In the genomic region with DNA sequence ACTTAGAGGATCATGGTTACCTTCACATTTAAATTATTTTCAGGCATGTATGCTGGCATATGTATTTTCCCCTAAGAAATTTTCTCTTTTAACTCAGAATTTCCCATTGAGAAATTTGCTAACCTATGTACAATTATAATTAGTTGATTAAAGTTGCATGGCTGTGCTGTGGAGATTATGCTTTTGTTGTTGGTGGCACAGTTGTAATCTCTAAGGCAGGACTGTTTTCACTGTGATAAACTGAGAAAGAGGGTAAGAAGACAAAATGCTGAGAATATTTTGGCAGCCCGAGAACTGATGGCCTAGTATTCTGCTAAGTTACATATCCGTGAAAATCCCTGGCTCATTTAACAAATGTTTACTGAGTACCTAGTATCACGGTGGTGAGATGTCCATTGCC, we compare ENCODE assay signal across 10 cellular contexts. TPM values are rescaled to one million over a fixed set of nuclear protein-coding genes. Genes with fewer than 3 reads are reported as not detected.
DNase-seq lines count a peak whose midpoint lies in the region; ATAC-seq and TF ChIP-seq lines count a peak whose summit lies in the region.
"Had no signal": no experiment of that assay in that cellular context is flagged by ENCODE, and none has a peak within 500 bp of the region (broad histone marks: within the 10 kb centered on the region; RNA-seq: fewer than 3 reads in every experiment).

No MANE protein-coding gene starts in this region.

- peaks cover 42% of the 10 kb centered on the region for H3K4me1 ChIP-seq in CD4-positive, alpha-beta memory T cell (ENCODE audit: insufficient read depth, low read length)
- H3K4me1 ChIP-seq in mesodermal cell (ENCODE audit: control insufficient read depth, insufficient read depth, low read length, poor library complexity, severe bottlenecking), result no peaks in the 10 kb centered on the region

- H3K27me3 ChIP-seq in CD4-positive, alpha-beta memory T cell (ENCODE audit: insufficient read depth, low read length), result no peaks in the 10 kb centered on the region
- no peaks in the 10 kb centered on the region for H3K27me3 ChIP-seq in HL-60 (ENCODE audit: insufficient read depth, poor library complexity, severe bottlenecking)

- H3K4me3 Mint-ChIP-seq in CD4-positive, alpha-beta memory T cell, result peak overlapping the region in 5 of 8 donors; percentile 5 to 91 (median 81)
- H3K4me3 Mint-ChIP-seq in activated naive CD8-positive, alpha-beta T cell treated with anti-CD3 and anti-CD28 coated beads, Interleukin-2, amount 10 ng/mL, durations not matched to agents 7 days and 5 days, result peak overlapping the region; percentile 85

- H3K27ac Mint-ChIP-seq in CD4-positive, alpha-beta memory T cell, result peak overlapping the region in 6 of 7 donors; percentile 72 to 98 (median 82)
- H3K27ac Mint-ChIP-seq in activated naive CD8-positive, alpha-beta T cell treated with anti-CD3 and anti-CD28 coated beads, Interleukin-2, amount 10 ng/mL, durations not matched to agents 7 days and 5 days, result peak overlapping the region; percentile 13

- no peak for DNase-seq in CD4-positive, alpha-beta memory T cell
- DNase-seq in HL-60 (ENCODE audit: low read depth in 1 of 2, low spot score in 1 of 2) (no peak), kidney tubule cell (ENCODE audit: low spot score) (no peak), NCI-H2029 (lab: John Stamatoyannopoulos, UW) (no peak)
- no peak for DNase-seq in activated naive CD8-positive, alpha-beta T cell treated with anti-CD3 and anti-CD28 coated beads, Interleukin-2, amount 10 ng/mL, durations not matched to agents 7 days and 5 days
- DNase-seq in stimulated activated CD4-positive, alpha-beta T cell treated with anti-CD3 and anti-CD28 coated beads, Interleukin-4, amount 100 ng/mL, for 4 hours, result no peak
- DNase-seq: mucosa of descending colon, NCI-H1930 had no signal

- POLR2A ChIA-PET in CD4-positive, alpha-beta memory T cell (lab: Charles Lee; ENCODE audit: partially characterized antibody), result no interaction called here
- POLR2A ChIA-PET in activated naive CD8-positive, alpha-beta T cell treated with anti-CD3 and anti-CD28 coated beads, Interleukin-2, amount 10 ng/mL, durations not matched to agents 7 days and 5 days (lab: Charles Lee), result no interaction called here

- H3K4me1 Mint-ChIP-seq in CD4-positive, alpha-beta memory T cell, result peaks cover 28 to 58% (median 40%) of the 10 kb centered on the region in 4 donors
- H3K4me1 Mint-ChIP-seq in activated naive CD8-positive, alpha-beta T cell treated with anti-CD3 and anti-CD28 coated beads, Interleukin-2, amount 10 ng/mL, durations not matched to agents 7 days and 5 days, result peaks cover 34% of the 10 kb centered on the region

- CTCF ChIA-PET in CD4-positive, alpha-beta memory T cell (lab: Charles Lee; ENCODE audit: partially characterized antibody), result no interaction called here

- H3K4me3 ChIP-seq in CD4-positive, alpha-beta memory T cell (ENCODE audit: low read length in 2 of 2), result no peak overlapping the region
- H3K4me3 ChIP-seq in HL-60 (replicated peaks; ENCODE audit: insufficient read depth, low read length) (peak overlapping the region; percentile 59), mesodermal cell (ENCODE audit: extremely low read depth, insufficient read depth, low read length, poor library complexity, severe bottlenecking) (peak overlapping the region; percentile 12)

- H3K36me3 Mint-ChIP-seq in CD4-positive, alpha-beta memory T cell, result peaks cover 5 to 15% of the 10 kb centered on the region in 2 donors
- peaks cover 28% of the 10 kb centered on the region for H3K36me3 Mint-ChIP-seq in activated naive CD8-positive, alpha-beta T cell treated with anti-CD3 and anti-CD28 coated beads, Interleukin-2, amount 10 ng/mL, durations not matched to agents 7 days and 5 days

- H3K9me3 Mint-ChIP-seq in CD4-positive, alpha-beta memory T cell, result no peaks in the 10 kb centered on the region
- no peaks in the 10 kb centered on the region for H3K9me3 Mint-ChIP-seq in activated naive CD8-positive, alpha-beta T cell treated with anti-CD3 and anti-CD28 coated beads, Interleukin-2, amount 10 ng/mL, durations not matched to agents 7 days and 5 days

- 78 to 79% methylated on average over 3 of the region's 3 CpGs for WGBS in mesodermal cell (ENCODE audit: insufficient coverage in 2 of 2), 2 experiments

- ATAC-seq in activated naive CD8-positive, alpha-beta T cell treated with anti-CD3 and anti-CD28 coated beads, Interleukin-2, amount 10 ng/mL, durations not matched to agents 7 days and 5 days (ENCODE audit: low read depth), result no peak
- no peak for ATAC-seq in HG02870 (IDR thresholded peaks at IDR 0.05; ENCODE audit: unreplicated experiment)

- no peaks in the 10 kb centered on the region for H3K36me3 ChIP-seq in CD4-positive, alpha-beta memory T cell (ENCODE audit: insufficient read depth, low read length)
- no peaks in the 10 kb centered on the region for H3K36me3 ChIP-seq in mesodermal cell (ENCODE audit: control insufficient read depth, insufficient read depth, low read length)

- no peak for TF ChIP-seq CTCF in HL-60 (IDR thresholded peaks at IDR 0.05; ENCODE audit: insufficient read depth, low read length)

- no peak overlapping the region for H3K27ac ChIP-seq in CD4-positive, alpha-beta memory T cell (ENCODE audit: low read depth, low read length)
- H3K27ac ChIP-seq in HL-60 (replicated peaks) (peak overlapping the region; percentile 97), mesodermal cell (ENCODE audit: low read depth, low read length, severe bottlenecking) (no peak overlapping the region)

- H3K27me3 Mint-ChIP-seq in CD4-positive, alpha-beta memory T cell, result no peaks in the 10 kb centered on the region
- H3K27me3 Mint-ChIP-seq in activated naive CD8-positive, alpha-beta T cell treated with anti-CD3 and anti-CD28 coated beads, Interleukin-2, amount 10 ng/mL, durations not matched to agents 7 days and 5 days, result no peaks in the 10 kb centered on the region

- intact Hi-C loops in CD4-positive, alpha-beta memory T cell (cut with micrococcal nuclease), result loop anchor here (2.0 kb wide), 1 partner anchor 17 kb away; no protein-coding TSS in a partner anchor

- H3K9me3 ChIP-seq in CD4-positive, alpha-beta memory T cell (ENCODE audit: control insufficient read depth in 1 of 2, low read length in 2 of 2), result no peaks in the 10 kb centered on the region
- no peaks in the 10 kb centered on the region for H3K9me3 ChIP-seq in mesodermal cell (ENCODE audit: control insufficient read depth, low read length)
- H3K9me3 ChIP-seq: mucosa of descending colon had no signal

RNA-seq across cellular contexts. Expression of gene VRK2, which starts 1.4 kb away (rescaled TPM):
- total RNA-seq in CD4-positive, alpha-beta memory T cell, result 10 to 100 TPM; 15.5 to 17.4 TPM
- polyA plus RNA-seq in CD4-positive, alpha-beta memory T cell, result 10 to 100 TPM; 20.1 to 21.4 TPM
- total RNA-seq in activated naive CD8-positive, alpha-beta T cell treated with anti-CD3 and anti-CD28 coated beads, Interleukin-2, amount 10 ng/mL, durations not matched to agents 7 days and 5 days, result 10 to 100 TPM; 21.5 to 22.8 TPM
- polyA plus RNA-seq in mesodermal cell (2013, experiment 1 of 2), result 15.4 TPM
- polyA plus RNA-seq in mesodermal cell (2013, experiment 2 of 2), result 19.4 TPM

Comparison
In these comparisons a context has a peak if more than half of its experiments do, and no peak if none do; other contexts are left out.
1. H3K4me3 ChIP-seq: peak in HL-60 (single experiment) and mesodermal cell (single experiment); none in CD4-positive, alpha-beta memory T cell (0 of 2).